ENCODE assay signal across 9 cellular contexts in genomic region chr15:68209735-68210408, GRCh38. TPM values are rescaled to one million over a fixed set of nuclear protein-coding genes. Genes with fewer than 3 reads are reported as not detected.
A peak's percentile ranks its signal among the peaks of the same experiment; 100 is the strongest.
DNase-seq lines count a peak whose midpoint lies in the region; ATAC-seq, FAIRE-seq and TF ChIP-seq lines count a peak whose summit lies in the region.
"Had no signal": no experiment of that assay in that cellular context is flagged by ENCODE, and none has a peak within 500 bp of the region (broad histone marks: within the 10 kb centered on the region; RNA-seq: fewer than 3 reads in every experiment).

No MANE protein-coding gene starts in this region.

- no peaks in the 10 kb centered on the region for H3K79me2 ChIP-seq in HepG2 (ENCODE audit: insufficient read depth, low read length)
- no peaks in the 10 kb centered on the region for H3K79me2 ChIP-seq in PC-3 (ENCODE audit: low read length)

- ATAC-seq in right lobe of liver: no peak
- no peak for ATAC-seq in HepG2
- peak; percentile 36; the same call in 1 of the 2 replicates for ATAC-seq in PC-3
- ATAC-seq in GM18870 (IDR thresholded peaks at IDR 0.05; ENCODE audit: unreplicated experiment): no peak
- no peak for ATAC-seq in HG02623 (IDR thresholded peaks at IDR 0.05; ENCODE audit: unreplicated experiment)

- H3K9ac ChIP-seq in HepG2 (ENCODE audit: insufficient read depth, low read depth, low read length): no peak overlapping the region
- H3K9ac ChIP-seq in PC-3 (ENCODE audit: low read length): no peak overlapping the region

- H3K4me2 ChIP-seq in HepG2 (ENCODE audit: low read depth, low read length) (no peak overlapping the region), PC-3 (ENCODE audit: low read length) (no peak overlapping the region)

- BruUV-seq in HepG2 (replicated peaks; lab: Mats Ljungman, UMichigan) (no TSS peak), PC-3 (replicated peaks; lab: Mats Ljungman, UMichigan) (no TSS peak)

- no peak for TF ChIP-seq CTCF in right lobe of liver (IDR thresholded peaks at IDR 0.05)
- no peak for TF ChIP-seq CTCF in HepG2 (CRISPR knock-in tag; IDR thresholded peaks at IDR 0.05)
- no peak for TF ChIP-seq CTCF in PC-3 (conservative IDR thresholded peaks at IDR 0.05; ENCODE audit: low read depth, low read length)

- no peak overlapping the region for H3K4me3 Mint-ChIP-seq in dendritic cell treated with granulocyte-macrophage colony-stimulating factor and Interleukin-4, amounts not matched to agents 40 ng/mL and 50 ng/mL, for 4 days

- intact Hi-C loops in right lobe of liver (cut with DNase I): no loop called here
- intact Hi-C loops in HepG2 (cut with micrococcal nuclease; ENCODE audit: unreplicated experiment): loop anchor here (1.0 kb wide), 1 partner anchor 15 kb away; no protein-coding TSS in a partner anchor
- intact Hi-C loops in PC-3 (cut with micrococcal nuclease): no loop called here
- intact Hi-C loops in dendritic cell treated with granulocyte-macrophage colony-stimulating factor and Interleukin-4, amounts not matched to agents 40 ng/mL and 50 ng/mL, for 4 days (cut with micrococcal nuclease): no loop called here

- H3K36me3 Mint-ChIP-seq in dendritic cell treated with granulocyte-macrophage colony-stimulating factor and Interleukin-4, amounts not matched to agents 40 ng/mL and 50 ng/mL, for 4 days (ENCODE audit: low read depth): peaks cover 46% of the 10 kb centered on the region

- no peaks in the 10 kb centered on the region for H3K9me2 ChIP-seq in PC-3 (replicated peaks; ENCODE audit: low read length)

- H3K4me3 ChIP-seq in right lobe of liver: no peak overlapping the region
- H3K4me3 ChIP-seq in HepG2 (replicated peaks in 1 of 3; ENCODE audit: insufficient read depth in 1 of 3, low read depth in 2 of 3, low read length in 3 of 3): no peak overlapping the region
- no peak overlapping the region for H3K4me3 ChIP-seq in PC-3 (ENCODE audit: low read length)

- peaks cover 80% of the 10 kb centered on the region for H3K4me1 Mint-ChIP-seq in dendritic cell treated with granulocyte-macrophage colony-stimulating factor and Interleukin-4, amounts not matched to agents 40 ng/mL and 50 ng/mL, for 4 days (ENCODE audit: low read depth)

- peaks cover 0 to 10% (median 5%) of the 10 kb centered on the region in 4 donors for H3K4me1 ChIP-seq in right lobe of liver
- H3K4me1 ChIP-seq in HepG2 (ENCODE audit: insufficient read depth, low read length): peaks cover 17% of the 10 kb centered on the region
- H3K4me1 ChIP-seq in PC-3 (ENCODE audit: insufficient read depth, low read length): no peaks in the 10 kb centered on the region

- TF ChIP-seq EP300 in HepG2 (IDR thresholded peaks at IDR 0.05; ENCODE audit: low read depth in 2 of 2, low read length in 2 of 2): no peak
- no peak for TF ChIP-seq EP300 in HepG2 (CRISPR knock-in tag; IDR thresholded peaks at IDR 0.05; ENCODE audit: borderline replicate concordance)

- DNase-seq in right lobe of liver: peak in 2 of 3 donors; percentile 33 to 42
- no peak for DNase-seq in HepG2 (ENCODE audit: low spot score)
- no peak for DNase-seq in PC-3
- DNase-seq in HK-2 (ENCODE audit: unreplicated experiment): no peak
- DNase-seq in AG20443 (ENCODE audit: low spot score): no peak

- in situ Hi-C loops in HepG2 (cut with HindIII; ENCODE audit: extremely low pct_ligation_motif_present, low pct_unique_long_range_greater_than_20kb): no loop called here

- no peaks in the 10 kb centered on the region for H3K9me3 ChIP-seq in right lobe of liver
- H3K9me3 ChIP-seq in HepG2 (ENCODE audit: low read length): no peaks in the 10 kb centered on the region
- no peaks in the 10 kb centered on the region for H3K9me3 ChIP-seq in PC-3 (ENCODE audit: low read length)
- H3K9me3 ChIP-seq: vagina had no signal

- H3K9me3 Mint-ChIP-seq in dendritic cell treated with granulocyte-macrophage colony-stimulating factor and Interleukin-4, amounts not matched to agents 40 ng/mL and 50 ng/mL, for 4 days: no peaks in the 10 kb centered on the region

- H3K27ac ChIP-seq in right lobe of liver: no peak overlapping the region
- no peak overlapping the region for H3K27ac ChIP-seq in HepG2 (ENCODE audit: extremely low read length, insufficient read depth, low read length)
- no peak overlapping the region for H3K27ac ChIP-seq in PC-3 (ENCODE audit: low read length)
- H3K27ac ChIP-seq: vagina had no signal

- no peak overlapping the region for H2AFZ ChIP-seq in HepG2 (ENCODE audit: low read length)
- no peak overlapping the region for H2AFZ ChIP-seq in PC-3 (ENCODE audit: low read length)

- POLR2A ChIA-PET in HepG2 (lab: Yijun Ruan, JAX) (no interaction called here), PC-3 (lab: Charles Lee; ENCODE audit: unreplicated experiment) (no interaction called here)

- H3K27ac Mint-ChIP-seq in dendritic cell treated with granulocyte-macrophage colony-stimulating factor and Interleukin-4, amounts not matched to agents 40 ng/mL and 50 ng/mL, for 4 days: peak overlapping the region; percentile 10

- CTCF ChIA-PET in HepG2 (lab: Yijun Ruan, JAX; ENCODE audit: low intra/inter-chr PET ratio, low total read pairs) (interaction anchor here (1.6 kb wide), 1 partner anchor 15 kb away, joined by 9 read pairs; no protein-coding TSS in a partner anchor), PC-3 (lab: Charles Lee) (no interaction called here)

- 0 out of 2 replicates have a peak, but pooled peaks cover 6% of the 10 kb centered on the region for H4K20me1 ChIP-seq in HepG2 (ENCODE audit: insufficient read depth, low read length)
- H4K20me1 ChIP-seq in PC-3 (ENCODE audit: low read length): no peaks in the 10 kb centered on the region

- H3K36me3 ChIP-seq in right lobe of liver: no peaks in the 10 kb centered on the region
- H3K36me3 ChIP-seq in HepG2 (replicated peaks in 1 of 2; ENCODE audit: control insufficient read depth in 1 of 2, insufficient read depth in 2 of 2, low read length in 2 of 2): peaks cover 3 to 13% of the 10 kb centered on the region in 2 experiments; a peak in 4 of 5 replicates
- no peaks in the 10 kb centered on the region for H3K36me3 ChIP-seq in PC-3 (ENCODE audit: low read depth, low read length)
- H3K36me3 ChIP-seq: vagina had no signal

- TF ChIP-seq POLR2A in right lobe of liver (IDR thresholded peaks at IDR 0.05) (no peak), HepG2 (IDR thresholded peaks at IDR 0.05; ENCODE audit: insufficient read depth in 1 of 2, low read depth in 2 of 2, low read length in 2 of 2) (no peak)

- H3F3A ChIP-seq in PC-3 (ENCODE audit: low read length, unreplicated experiment): no peaks in the 10 kb centered on the region

- TF ChIP-seq RAD21 in HepG2 (CRISPR knock-in tag; IDR thresholded peaks at IDR 0.05): no peak

- no peak for FAIRE-seq in HepG2 (lab: Jason Lieb, UNC)

- H3K27me3 ChIP-seq in right lobe of liver (no peaks in the 10 kb centered on the region), HepG2 (ENCODE audit: control insufficient read depth in 1 of 2, insufficient read depth in 2 of 2, low read length in 2 of 2) (no peaks in the 10 kb centered on the region), PC-3 (ENCODE audit: low read length) (no peaks in the 10 kb centered on the region)
- H3K27me3 ChIP-seq: vagina had no signal

- no peaks in the 10 kb centered on the region for H3K27me3 Mint-ChIP-seq in dendritic cell treated with granulocyte-macrophage colony-stimulating factor and Interleukin-4, amounts not matched to agents 40 ng/mL and 50 ng/mL, for 4 days

- WGBS in right lobe of liver (ENCODE audit: insufficient coverage, low coverage, low lambda C conversion rate, missing lambda C conversion rate): 87% methylated on average over 11 of the region's 13 CpGs
- WGBS in HepG2 (ENCODE audit: low lambda C conversion rate): 88% methylated on average over 12 of the region's 13 CpGs

RNA-seq across cellular contexts. Expression of gene CALML4, which starts 4.7 kb away (rescaled TPM):
- total RNA-seq in right lobe of liver: 1 to 10 TPM; 3.3 to 9.8 (median 6.1) TPM
- total RNA-seq in HepG2 (2016; rRNA removed; fragmentation: Illumina TruSeq; extraction: Trizol): 6.5 and 8.7 TPM in 2 replicates
- 4.5 and 5.7 TPM in 2 replicates for total RNA-seq in HepG2 (2016; cell fraction: cytosol; rRNA removed; fragmentation: Illumina TruSeq; extraction: Trizol; ENCODE audit: low read depth)
- total RNA-seq in HepG2 (2016; cell fraction: insoluble cytoplasmic fraction; rRNA removed; fragmentation: Illumina TruSeq; extraction: Trizol): 7.8 and 8.1 TPM in 2 replicates
- total RNA-seq in HepG2 (2016; cell fraction: membrane; rRNA removed; fragmentation: Illumina TruSeq; extraction: Trizol): 6.1 and 7.2 TPM in 2 replicates
- total RNA-seq in HepG2 (2016; cell fraction: nucleus; rRNA removed; fragmentation: Illumina TruSeq; extraction: Trizol): 5.2 and 8.4 TPM in 2 replicates
- polyA plus RNA-seq in HepG2 (2011; rRNA removed): 3.1 and 3.6 TPM in 2 replicates
- polyA plus RNA-seq in HepG2 (2011; cell fraction: cytosol; rRNA removed): 1.9 TPM in 2 replicates
- 5.0 and 6.7 TPM in 2 replicates for polyA plus RNA-seq in HepG2 (2011; cell fraction: nucleus; rRNA removed)
- 5.3 and 5.6 TPM in 2 replicates for polyA plus RNA-seq in HepG2 (2012)
- polyA plus RNA-seq in HepG2 (2016; cell fraction: cytosol; fragmentation: Illumina TruSeq; extraction: Trizol; ENCODE audit: low read depth): 10.2 and 15.8 TPM in 2 replicates
- 13.4 and 15.5 TPM in 2 replicates for polyA plus RNA-seq in HepG2 (2016; cell fraction: insoluble cytoplasmic fraction; fragmentation: Illumina TruSeq; extraction: Trizol; ENCODE audit: low read depth)
- polyA plus RNA-seq in HepG2 (2016; cell fraction: membrane; fragmentation: Illumina TruSeq; extraction: Trizol; ENCODE audit: low read depth): 10.9 and 14.1 TPM in 2 replicates
- polyA plus RNA-seq in HepG2 (2016; cell fraction: nucleus; fragmentation: Illumina TruSeq; extraction: Trizol; ENCODE audit: insufficient read depth, low read depth): 27.8 and 31.7 TPM in 2 replicates
- polyA minus RNA-seq in HepG2 (2011; rRNA and poly(A)+ RNA removed; ENCODE audit: low replicate concordance): 1.6 and 5.3 TPM in 2 replicates
- polyA minus RNA-seq in HepG2 (2011; cell fraction: cytosol; rRNA and poly(A)+ RNA removed): 0.20 and 0.62 TPM in 2 replicates
- 4.9 and 5.2 TPM in 2 replicates for polyA minus RNA-seq in HepG2 (2011; cell fraction: nucleus; rRNA and poly(A)+ RNA removed)
- total RNA-seq in PC-3 (2014; rRNA removed): 4.5 and 4.8 TPM in 2 replicates

RNA-seq across cellular contexts. Expression of gene CLN6, which starts 19.7 kb away (rescaled TPM):
- 10 to 100 TPM; 10.7 to 24.3 (median 15.2) TPM for total RNA-seq in right lobe of liver
- 11.1 and 27.1 TPM in 2 replicates for total RNA-seq in HepG2 (2016; rRNA removed; fragmentation: Illumina TruSeq; extraction: Trizol)
- 8.6 and 9.6 TPM in 2 replicates for total RNA-seq in HepG2 (2016; cell fraction: cytosol; rRNA removed; fragmentation: Illumina TruSeq; extraction: Trizol; ENCODE audit: low read depth)
- total RNA-seq in HepG2 (2016; cell fraction: insoluble cytoplasmic fraction; rRNA removed; fragmentation: Illumina TruSeq; extraction: Trizol): 11.8 and 24.4 TPM in 2 replicates
- 21.8 and 24.8 TPM in 2 replicates for total RNA-seq in HepG2 (2016; cell fraction: membrane; rRNA removed; fragmentation: Illumina TruSeq; extraction: Trizol)
- 26.2 and 36.2 TPM in 2 replicates for total RNA-seq in HepG2 (2016; cell fraction: nucleus; rRNA removed; fragmentation: Illumina TruSeq; extraction: Trizol)
- polyA plus RNA-seq in HepG2 (2011; rRNA removed): 24.9 and 26.6 TPM in 2 replicates
- 16.8 and 20.7 TPM in 2 replicates for polyA plus RNA-seq in HepG2 (2011; cell fraction: cytosol; rRNA removed)
- polyA plus RNA-seq in HepG2 (2011; cell fraction: nucleus; rRNA removed): 31.9 and 38.5 TPM in 2 replicates
- 11.0 and 11.8 TPM in 2 replicates for polyA plus RNA-seq in HepG2 (2012)
- polyA plus RNA-seq in HepG2 (2016; cell fraction: cytosol; fragmentation: Illumina TruSeq; extraction: Trizol; ENCODE audit: low read depth): 12.8 and 17.1 TPM in 2 replicates
- 18.2 and 20.3 TPM in 2 replicates for polyA plus RNA-seq in HepG2 (2016; cell fraction: insoluble cytoplasmic fraction; fragmentation: Illumina TruSeq; extraction: Trizol; ENCODE audit: low read depth)
- polyA plus RNA-seq in HepG2 (2016; cell fraction: membrane; fragmentation: Illumina TruSeq; extraction: Trizol; ENCODE audit: low read depth): 26.1 and 27.9 TPM in 2 replicates
- 66.1 and 79.6 TPM in 2 replicates for polyA plus RNA-seq in HepG2 (2016; cell fraction: nucleus; fragmentation: Illumina TruSeq; extraction: Trizol; ENCODE audit: insufficient read depth, low read depth)
- 97.2 and 431 TPM in 2 replicates for polyA minus RNA-seq in HepG2 (2011; rRNA and poly(A)+ RNA removed; ENCODE audit: low replicate concordance)
- polyA minus RNA-seq in HepG2 (2011; cell fraction: cytosol; rRNA and poly(A)+ RNA removed): 10.3 and 11.8 TPM in 2 replicates
- polyA minus RNA-seq in HepG2 (2011; cell fraction: nucleus; rRNA and poly(A)+ RNA removed): 22.3 and 29.9 TPM in 2 replicates
- 33.4 and 42.2 TPM in 2 replicates for total RNA-seq in PC-3 (2014; rRNA removed)

Comparison
In these comparisons a context has a peak if more than half of its experiments do, and no peak if none do; other contexts are left out.
1. DNase-seq: peak in right lobe of liver (2 of 3); none in HepG2 (single experiment), PC-3 (single experiment), HK-2 (single experiment) and AG20443 (single experiment).